In the genomic region with DNA sequence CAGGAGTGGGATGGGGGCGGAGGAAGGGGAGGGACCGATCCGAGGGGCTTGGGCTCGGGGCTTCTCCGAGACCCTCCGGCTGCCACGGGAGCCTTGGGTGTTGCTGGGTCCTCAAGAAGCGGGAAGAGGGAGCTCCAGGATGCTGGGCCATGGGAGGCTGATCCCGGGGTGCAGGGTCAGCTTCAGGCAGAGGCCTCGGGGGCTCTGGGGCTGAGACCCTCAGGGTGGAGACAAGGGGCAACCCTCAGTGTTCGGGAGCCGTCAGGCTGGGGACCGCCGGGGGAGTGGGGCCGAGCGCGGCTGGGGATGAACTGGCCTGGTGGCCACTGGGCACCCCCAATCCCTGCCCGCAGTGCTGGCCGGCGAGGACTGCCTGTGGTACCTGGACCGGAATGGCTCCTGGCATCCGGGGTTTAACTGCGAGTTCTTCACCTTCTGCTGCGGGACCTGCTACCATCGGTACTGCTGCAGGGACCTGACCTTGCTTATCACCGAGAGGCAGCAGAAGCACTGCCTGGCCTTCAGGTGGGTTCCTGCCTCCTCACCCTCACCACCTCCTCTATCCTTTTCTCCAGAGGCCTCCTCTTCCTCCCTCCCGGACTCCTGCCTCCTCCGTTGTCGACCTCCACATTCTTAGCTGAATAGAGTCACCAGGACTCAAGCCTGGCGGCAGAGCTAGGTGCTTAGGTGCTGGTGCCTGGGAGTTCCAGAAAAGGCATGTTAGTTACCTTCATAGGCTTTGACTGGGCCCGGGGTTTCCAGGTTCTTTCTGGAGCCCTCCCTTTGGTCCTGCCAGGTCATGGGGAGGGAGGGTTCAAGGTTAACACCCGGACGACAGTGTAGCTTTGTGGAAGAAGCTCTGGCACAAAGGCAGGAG, we compare ENCODE assay signal across 9 cellular contexts. TPM values are rescaled to one million over a fixed set of nuclear protein-coding genes. Genes with fewer than 3 reads are reported as not detected.
DNase-seq lines count a peak whose midpoint lies in the region; ATAC-seq, FAIRE-seq and TF ChIP-seq lines count a peak whose summit lies in the region.
"Had no signal": no experiment of that assay in that cellular context is flagged by ENCODE, and none has a peak within 500 bp of the region (broad histone marks: within the 10 kb centered on the region; RNA-seq: fewer than 3 reads in every experiment).

No MANE protein-coding gene starts in this region.

- POLR2A ChIA-PET in A549 (lab: Yijun Ruan, JAX): interaction anchor here (1.3 kb wide), 1 partner anchor 9 kb away, joined by 3 read pairs; no protein-coding TSS in a partner anchor
- POLR2A ChIA-PET in naive thymus-derived CD4-positive, alpha-beta T cell (lab: Charles Lee): no interaction called here

- WGBS in A549 (ENCODE audit: missing lambda C conversion rate): 57% methylated on average over 24 of the region's 33 CpGs

- intact Hi-C loops in naive thymus-derived CD4-positive, alpha-beta T cell (cut with micrococcal nuclease): no loop called here

- TF ChIP-seq POLR2A in A549 (IDR thresholded peaks at IDR 0.05; ENCODE audit: low read length): no peak

- H3K4me1 ChIP-seq in A549: peaks cover 28% of the 10 kb centered on the region
- peaks cover 0 to 5% of the 10 kb centered on the region in 2 donors for H3K4me1 ChIP-seq in naive thymus-derived CD4-positive, alpha-beta T cell (ENCODE audit: control insufficient read depth in 2 of 2, insufficient read depth in 2 of 2, low read length in 2 of 2)

- no peak for ATAC-seq in A549
- peak; percentile 6 for ATAC-seq in naive thymus-derived CD4-positive, alpha-beta T cell
- ATAC-seq in HG03442 (IDR thresholded peaks at IDR 0.05; ENCODE audit: unreplicated experiment): no peak
- no peak for ATAC-seq in GM19397 (IDR thresholded peaks at IDR 0.05; ENCODE audit: unreplicated experiment)
- ATAC-seq in HG02938 (IDR thresholded peaks at IDR 0.05; ENCODE audit: unreplicated experiment): no peak

- peaks cover 3% of the 10 kb centered on the region for H3K27me3 Mint-ChIP-seq in HFFc6 (ENCODE audit: insufficient read depth)
- peaks cover 30 to 55% (median 46%) of the 10 kb centered on the region in 5 donors for H3K27me3 Mint-ChIP-seq in naive thymus-derived CD4-positive, alpha-beta T cell

- peaks cover 0 to 6% of the 10 kb centered on the region in 2 donors for H3K27me3 ChIP-seq in naive thymus-derived CD4-positive, alpha-beta T cell (ENCODE audit: control insufficient read depth in 2 of 2, insufficient read depth in 2 of 2, low read length in 2 of 2)

- DNase-seq in A549 (ENCODE audit: low read depth in 1 of 2, low spot score in 1 of 2) (no peak), HFFc6 (no peak), coronary artery (ENCODE audit: low spot score) (no peak), EL (no peak)
- no peak for DNase-seq in naive thymus-derived CD4-positive, alpha-beta T cell

- H3K9me3 Mint-ChIP-seq in HFFc6: no peaks in the 10 kb centered on the region
- peaks cover 0 to 8% (median 0%) of the 10 kb centered on the region in 11 donors for H3K9me3 Mint-ChIP-seq in naive thymus-derived CD4-positive, alpha-beta T cell

- H3K4me3 ChIP-seq in A549 (peak overlapping the region; percentile 67), coronary artery (peak overlapping the region; percentile 90)
- peak overlapping the region; percentile 33 for H3K4me3 ChIP-seq in naive thymus-derived CD4-positive, alpha-beta T cell (ENCODE audit: low read length)

- H3K27ac Mint-ChIP-seq in HFFc6: no peak overlapping the region
- H3K27ac Mint-ChIP-seq in naive thymus-derived CD4-positive, alpha-beta T cell: peak overlapping the region in 1 of 9 donors; percentile 91

- no peak for TF ChIP-seq EP300 in A549 (IDR thresholded peaks at IDR 0.05)

- H3K4me3 Mint-ChIP-seq in HFFc6: peak overlapping the region; percentile 85
- H3K4me3 Mint-ChIP-seq in naive thymus-derived CD4-positive, alpha-beta T cell: peak overlapping the region; percentile 59 to 88 (median 77)

- H3K4me1 Mint-ChIP-seq in HFFc6 (ENCODE audit: low read depth): peaks cover 55% of the 10 kb centered on the region
- H3K4me1 Mint-ChIP-seq in naive thymus-derived CD4-positive, alpha-beta T cell: peaks cover 2 to 16% (median 10%) of the 10 kb centered on the region in 7 donors

- H3K27ac ChIP-seq in A549: peak overlapping the region; percentile 81 to 94
- peak overlapping the region; percentile 79 to 89 for H3K27ac ChIP-seq in coronary artery
- no peak overlapping the region for H3K27ac ChIP-seq in naive thymus-derived CD4-positive, alpha-beta T cell (ENCODE audit: low read depth, low read length)

- no peak for TF ChIP-seq CTCF in A549 (IDR thresholded peaks at IDR 0.05)
- TF ChIP-seq CTCF in HFFc6 (IDR thresholded peaks at IDR 0.05): no peak
- no peak for TF ChIP-seq CTCF in coronary artery (IDR thresholded peaks at IDR 0.05)

- no peak for FAIRE-seq in A549 (lab: Jason Lieb, UNC)
- FAIRE-seq: frontal cortex had no signal

- H3K36me3 Mint-ChIP-seq in HFFc6 (ENCODE audit: low read depth): no peaks in the 10 kb centered on the region
- no peaks in the 10 kb centered on the region for H3K36me3 Mint-ChIP-seq in naive thymus-derived CD4-positive, alpha-beta T cell

- no peaks in the 10 kb centered on the region for H3K36me3 ChIP-seq in naive thymus-derived CD4-positive, alpha-beta T cell (ENCODE audit: control insufficient read depth in 2 of 3, insufficient read depth in 3 of 3, low read length in 3 of 3)

- H3K9me3 ChIP-seq in A549: no peaks in the 10 kb centered on the region
- no peaks in the 10 kb centered on the region for H3K9me3 ChIP-seq in naive thymus-derived CD4-positive, alpha-beta T cell (ENCODE audit: control insufficient read depth in 2 of 3, low read length in 3 of 3)

- CTCF ChIA-PET in A549 (lab: Yijun Ruan, JAX): interaction anchor here (0.6 to 17.1 kb wide), 7 partner anchors 9 to 352 kb away, joined by 3 to 855 read pairs (median 3); a partner anchor contains a TSS
- CTCF ChIA-PET in naive thymus-derived CD4-positive, alpha-beta T cell (lab: Charles Lee): interaction anchor here (1.2 kb wide), 1 partner anchor 9 kb away, joined by 3 read pairs; no protein-coding TSS in a partner anchor

- H3K4me2 ChIP-seq in A549: peak overlapping the region; percentile 92

- TF ChIP-seq RAD21 in A549 (conservative IDR thresholded peaks at IDR 0.05 in 1 of 2, IDR thresholded peaks at IDR 0.05 in 1 of 2): no peak

TF ChIP-seq in A549, 52 proteins besides CTCF, POLR2A, EP300 and RAD21:
- TF ChIP-seq HOXB5 (CRISPR knock-in tag; IDR thresholded peaks at IDR 0.05): no peak
- TF ChIP-seq ZFP36 (IDR thresholded peaks at IDR 0.05; ENCODE audit: borderline replicate concordance, partially characterized antibody): no peak
- TF ChIP-seq HDAC2 (IDR thresholded peaks at IDR 0.05): no peak
- no peak for TF ChIP-seq RARB (CRISPR knock-in tag; IDR thresholded peaks at IDR 0.05)
- no peak for TF ChIP-seq MYC (IDR thresholded peaks at IDR 0.05; ENCODE audit: borderline replicate concordance, low read length)
- TF ChIP-seq BHLHE40 (IDR thresholded peaks at IDR 0.05; ENCODE audit: low read depth, low read length): no peak
- no peak for TF ChIP-seq FOSL2 (IDR thresholded peaks at IDR 0.05)
- TF ChIP-seq FOSL2 (CRISPR knock-in tag; IDR thresholded peaks at IDR 0.05): no peak
- no peak for TF ChIP-seq HOXB13 (CRISPR knock-in tag; IDR thresholded peaks at IDR 0.05; ENCODE audit: low read depth)
- TF ChIP-seq RNF2 (IDR thresholded peaks at IDR 0.05; ENCODE audit: borderline replicate concordance, low read depth): no peak
- TF ChIP-seq, protein P1, sequence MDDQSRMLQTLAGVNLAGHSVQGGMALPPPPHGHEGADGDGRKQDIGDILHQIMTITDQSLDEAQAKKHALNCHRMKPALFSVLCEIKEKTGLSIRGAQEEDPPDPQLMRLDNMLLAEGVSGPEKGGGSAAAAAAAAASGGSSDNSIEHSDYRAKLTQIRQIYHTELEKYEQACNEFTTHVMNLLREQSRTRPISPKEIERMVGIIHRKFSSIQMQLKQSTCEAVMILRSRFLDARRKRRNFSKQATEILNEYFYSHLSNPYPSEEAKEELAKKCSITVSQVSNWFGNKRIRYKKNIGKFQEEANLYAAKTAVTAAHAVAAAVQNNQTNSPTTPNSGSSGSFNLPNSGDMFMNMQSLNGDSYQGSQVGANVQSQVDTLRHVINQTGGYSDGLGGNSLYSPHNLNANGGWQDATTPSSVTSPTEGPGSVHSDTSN (IDR thresholded peaks at IDR 0.05): no peak

RNA-seq across cellular contexts. Expression of a gene that starts 0.6 kb away (rescaled TPM):
- polyA plus RNA-seq in A549 (2011; rRNA removed) (10.0 and 13.8 TPM in 2 replicates), A549 (2017; fragmentation: RNase III; extraction: RNeasy Plus Mini Kit Qiagen cat#74134 plus additional on column Dnase treatment) (10.6 to 15.0 TPM (median 14.4 TPM) in 3 replicates)
- 14.8 and 20.2 TPM in 2 replicates for polyA plus RNA-seq in A549 (2012; cell fraction: cytosol; rRNA removed)
- 14.9 and 15.3 TPM in 2 replicates for polyA plus RNA-seq in A549 (2012; cell fraction: nucleus; rRNA removed)
- polyA minus RNA-seq in A549 (2011; rRNA and poly(A)+ RNA removed): 10.2 and 18.1 TPM in 2 replicates
- total RNA-seq in HFFc6 (2021; fragmentation: NEBNext Ultra II Directional; extraction: Animal tissue kit (Norgen Biotek cat#: 25700)): 10 to 100 TPM; 29.8 to 49.6 (median 39.9) TPM
- total RNA-seq in naive thymus-derived CD4-positive, alpha-beta T cell: 1 to 10 TPM in 2 of 5 experiments, under 1 TPM in 3; 0.30 to 1.4 (median 0.66) TPM
- not detected for polyA plus RNA-seq in naive thymus-derived CD4-positive, alpha-beta T cell

RNA-seq across cellular contexts. Expression of a gene that starts 57.0 kb away (rescaled TPM):
- 0.03 TPM in 1 of 2 replicates, not detected in the other for polyA plus RNA-seq in A549 (2011; rRNA removed)
- polyA plus RNA-seq in A549 (2012; cell fraction: cytosol; rRNA removed): not detected in 2 replicates
- 0.04 TPM in 1 of 2 replicates, not detected in the other for polyA plus RNA-seq in A549 (2012; cell fraction: nucleus; rRNA removed)
- polyA plus RNA-seq in A549 (2017; fragmentation: RNase III; extraction: RNeasy Plus Mini Kit Qiagen cat#74134 plus additional on column Dnase treatment): not detected in 3 replicates
- polyA minus RNA-seq in A549 (2011; rRNA and poly(A)+ RNA removed): not detected in 2 replicates
- 10 to 100 TPM; 19.0 to 37.4 (median 36.5) TPM for total RNA-seq in HFFc6 (2021; fragmentation: NEBNext Ultra II Directional; extraction: Animal tissue kit (Norgen Biotek cat#: 25700))
- total RNA-seq in naive thymus-derived CD4-positive, alpha-beta T cell: not detected
- not detected for polyA plus RNA-seq in naive thymus-derived CD4-positive, alpha-beta T cell

Comparison
In these comparisons a context has a peak if more than half of its experiments do, and no peak if none do; other contexts are left out.
1. H3K4me3 ChIP-seq: peak in every context shown above with its lines; median percentile 90 in coronary artery; 67 in A549; 33 in naive thymus-derived CD4-positive, alpha-beta T cell.
2. RNA of a gene that starts 0.6 kb away (total RNA-seq): 29.8 to 49.6 TPM in HFFc6; 0.30 to 1.4 TPM in naive thymus-derived CD4-positive, alpha-beta T cell; every median in the first group is over 10 times any median in the second.
3. RNA of a gene that starts 57.0 kb away (total RNA-seq): 19.0 to 37.4 TPM in HFFc6; not detected in naive thymus-derived CD4-positive, alpha-beta T cell; every median in the first group is over 10 times any median in the second.